In genomic region chr12:29153231-29153630, GRCh38 we compare ENCODE assay signal across 1 cellular context.
TF ChIP-seq lines count a peak whose summit lies in the region.

No MANE protein-coding gene starts in this region.

TF ChIP-seq in GM23338, 12 proteins besides CTCF, POLR2A, EP300 and RAD21 (continued from another document):
- TF ChIP-seq ZNF462 (CRISPR knock-in tag; IDR thresholded peaks at IDR 0.05) (no peak), EZH2 (IDR thresholded peaks at IDR 0.05; ENCODE audit: low read depth, unreplicated experiment) (no peak), CREB1 (CRISPR knock-in tag; IDR thresholded peaks at IDR 0.05; ENCODE audit: low read depth) (no peak), STAT1 (IDR thresholded peaks at IDR 0.05; ENCODE audit: unreplicated experiment) (no peak), ZNF331 (CRISPR knock-in tag; IDR thresholded peaks at IDR 0.05; ENCODE audit: low read depth) (no peak), ETS1 (IDR thresholded peaks at IDR 0.05) (no peak)
